In genomic region chr18:68995675-68996074, GRCh38 we compare ENCODE assay signal across 25 cellular contexts.
"Had no signal": no experiment of that assay in that cellular context is flagged by ENCODE, and none has a peak within 500 bp of the region (broad histone marks: within the 10 kb centered on the region; RNA-seq: fewer than 3 reads in every experiment).

No MANE protein-coding gene starts in this region.

- H3K4me3 Mint-ChIP-seq: dendritic cell treated with granulocyte-macrophage colony-stimulating factor and Interleukin-4, amounts not matched to agents 40 ng/mL and 50 ng/mL, for 4 days; effector memory CD8-positive, alpha-beta T cell; endodermal cell had no signal

- H3K27ac ChIP-seq: colonic mucosa, coronary artery, dorsolateral prefrontal cortex, epithelial cell of prostate, esophagus muscularis mucosa, esophagus squamous epithelium, foreskin keratinocyte, gastrocnemius medialis, gastroesophageal sphincter, heart left ventricle, heart right ventricle had no signal

- DNase-seq: colonic mucosa; cortex of kidney; dermis blood vessel endothelial cell; dorsolateral prefrontal cortex; effector CD4-positive, alpha-beta T cell; effector CD8-positive, alpha-beta T cell; effector memory CD4-positive, alpha-beta T cell; effector memory CD8-positive, alpha-beta T cell; endodermal cell; erythroblast; esophagus squamous epithelium; foreskin fibroblast; foreskin keratinocyte; foreskin melanocyte; gastrocnemius medialis; glutamatergic neuron; head of caudate nucleus; heart left ventricle; heart right ventricle had no signal

- H3K4me3 ChIP-seq: colonic mucosa, coronary artery, dorsolateral prefrontal cortex, esophagus muscularis mucosa, esophagus squamous epithelium, gastrocnemius medialis, gastroesophageal sphincter, heart left ventricle, heart right ventricle had no signal

- H3K36me3 ChIP-seq: colonic mucosa, esophagus muscularis mucosa, esophagus squamous epithelium, gastrocnemius medialis, gastroesophageal sphincter, heart left ventricle, heart right ventricle had no signal

- H3K27ac Mint-ChIP-seq: dendritic cell treated with granulocyte-macrophage colony-stimulating factor and Interleukin-4, amounts not matched to agents 40 ng/mL and 50 ng/mL, for 4 days; effector memory CD8-positive, alpha-beta T cell; endodermal cell had no signal

- H3K9me3 ChIP-seq: colonic mucosa, esophagus muscularis mucosa, esophagus squamous epithelium, gastrocnemius medialis, gastroesophageal sphincter, heart left ventricle had no signal

- H3K4me1 ChIP-seq: colonic mucosa, esophagus muscularis mucosa, esophagus squamous epithelium, foreskin keratinocyte, gastrocnemius medialis, gastroesophageal sphincter, heart left ventricle, heart right ventricle had no signal

- ATAC-seq: effector memory CD8-positive, alpha-beta T cell; esophagus mucosa; foreskin keratinocyte; gastrocnemius medialis; gastroesophageal sphincter; heart left ventricle; heart right ventricle had no signal

- H3K27me3 Mint-ChIP-seq: dendritic cell treated with granulocyte-macrophage colony-stimulating factor and Interleukin-4, amounts not matched to agents 40 ng/mL and 50 ng/mL, for 4 days; effector memory CD8-positive, alpha-beta T cell had no signal

- H3K4me1 Mint-ChIP-seq: endodermal cell had no signal

- H3K27me3 ChIP-seq: colonic mucosa, dorsolateral prefrontal cortex, esophagus muscularis mucosa, esophagus squamous epithelium, foreskin keratinocyte, gastrocnemius medialis, gastroesophageal sphincter, heart left ventricle, heart right ventricle had no signal
